1 cellular context compared by ENCODE assay signal in genomic region chr7:48088559-48089414, GRCh38.
TF ChIP-seq lines count a peak whose summit lies in the region.

Gene UPP1, plus strand, starts transcription at chr7:48089265. Its CDS starts 5,519 bp downstream, at chr7:48094784.

TF ChIP-seq in HepG2, 621 proteins besides CTCF, POLR2A, EP300 and RAD21 (continued from another document and continues in another):
- TF ChIP-seq ZNF710 (CRISPR knock-in tag; IDR thresholded peaks at IDR 0.05; ENCODE audit: borderline replicate concordance) = 0 out of 2 replicates have a peak, but pooled peaks have one; percentile 53
- TF ChIP-seq FOXP1 (IDR thresholded peaks at IDR 0.05) = no peak
- TF ChIP-seq FOXP1 (CRISPR knock-in tag; IDR thresholded peaks at IDR 0.05) = no peak
- no peak for TF ChIP-seq TOE1 (CRISPR knock-in tag; IDR thresholded peaks at IDR 0.05)
- no peak for TF ChIP-seq TP53 (CRISPR knock-in tag; conservative IDR thresholded peaks at IDR 0.05)
- TF ChIP-seq NR3C1 (CRISPR knock-in tag; IDR thresholded peaks at IDR 0.05) = no peak
- no peak for TF ChIP-seq NR0B2 (CRISPR knock-in tag; IDR thresholded peaks at IDR 0.05)
- no peak for TF ChIP-seq ZNF543 (CRISPR knock-in tag; IDR thresholded peaks at IDR 0.05)
- TF ChIP-seq THRA (CRISPR knock-in tag; IDR thresholded peaks at IDR 0.05; ENCODE audit: borderline replicate concordance) = no peak
- no peak for TF ChIP-seq ZFP62 (CRISPR knock-in tag; IDR thresholded peaks at IDR 0.05)
- TF ChIP-seq FOXO1 (CRISPR knock-in tag; IDR thresholded peaks at IDR 0.05) = no peak
- no peak for TF ChIP-seq PAF1 (CRISPR knock-in tag; IDR thresholded peaks at IDR 0.05)
- TF ChIP-seq ZNF709 (CRISPR knock-in tag; IDR thresholded peaks at IDR 0.05) = no peak
- no peak for TF ChIP-seq NFIC (IDR thresholded peaks at IDR 0.05; ENCODE audit: low read length)
- TF ChIP-seq MXD3 (CRISPR knock-in tag; IDR thresholded peaks at IDR 0.05) = 0 out of 2 replicates have a peak, but pooled peaks have one; percentile 13
- TF ChIP-seq SAP130 (CRISPR knock-in tag; IDR thresholded peaks at IDR 0.05; ENCODE audit: low read depth) = peak; percentile 75
- 0 out of 2 replicates have a peak, but pooled peaks have one; percentile 37 for TF ChIP-seq STAT5B (CRISPR knock-in tag; IDR thresholded peaks at IDR 0.05)
- TF ChIP-seq SUZ12 (IDR thresholded peaks at IDR 0.05; ENCODE audit: low read depth, low read length) = no peak
- peak; percentile 56; the same call in 1 of the 2 replicates for TF ChIP-seq GABPB1 (CRISPR knock-in tag; IDR thresholded peaks at IDR 0.05)
- TF ChIP-seq ZNF101 (CRISPR knock-in tag; IDR thresholded peaks at IDR 0.05; ENCODE audit: borderline replicate concordance, low read depth) = no peak
- TF ChIP-seq NR2F6 (IDR thresholded peaks at IDR 0.05) = peak; percentile 60; the same call in 1 of the 2 replicates
- TF ChIP-seq NR2F6 (CRISPR knock-in tag; IDR thresholded peaks at IDR 0.05) = no peak; the same call in 1 of the 2 replicates
- TF ChIP-seq FOXP4 (CRISPR knock-in tag; IDR thresholded peaks at IDR 0.05) = peak; percentile 29
- TF ChIP-seq PRMT3 (CRISPR knock-in tag; IDR thresholded peaks at IDR 0.05; ENCODE audit: borderline replicate concordance, low read depth) = no peak
- TF ChIP-seq ATF6 (CRISPR knock-in tag; conservative IDR thresholded peaks at IDR 0.05) = no peak
- TF ChIP-seq ZNF121 (CRISPR knock-in tag; IDR thresholded peaks at IDR 0.05) = 0 out of 2 replicates have a peak, but pooled peaks have one; percentile 15
- TF ChIP-seq ZNF670 (CRISPR knock-in tag; IDR thresholded peaks at IDR 0.05; ENCODE audit: borderline replicate concordance) = no peak; the same call in 1 of the 2 replicates
- no peak for TF ChIP-seq FOXK1 (CRISPR knock-in tag; IDR thresholded peaks at IDR 0.05; ENCODE audit: borderline replicate concordance, low read depth)
- no peak for TF ChIP-seq LCORL (IDR thresholded peaks at IDR 0.05)
- peak; percentile 78 for TF ChIP-seq LCORL (CRISPR knock-in tag; IDR thresholded peaks at IDR 0.05)
- TF ChIP-seq ZNF552 (CRISPR knock-in tag; IDR thresholded peaks at IDR 0.05; ENCODE audit: borderline replicate concordance) = no peak; the same call in 1 of the 2 replicates
- peak; percentile 54; the same call in 1 of the 2 replicates for TF ChIP-seq KMT2A (CRISPR knock-in tag; IDR thresholded peaks at IDR 0.05)
- TF ChIP-seq THAP7 (CRISPR knock-in tag; IDR thresholded peaks at IDR 0.05) = peak; percentile 73; the same call in 1 of the 2 replicates
- no peak for TF ChIP-seq ZXDC (CRISPR knock-in tag; IDR thresholded peaks at IDR 0.05)
- TF ChIP-seq PCBP1 (IDR thresholded peaks at IDR 0.05; ENCODE audit: borderline replicate concordance, low read depth, low read length) = 0 out of 2 replicates have a peak, but pooled peaks have one; percentile 67
- no peak for TF ChIP-seq JDP2 (CRISPR knock-in tag; IDR thresholded peaks at IDR 0.05; ENCODE audit: borderline replicate concordance)
- TF ChIP-seq ZNF609 (CRISPR knock-in tag; IDR thresholded peaks at IDR 0.05; ENCODE audit: borderline replicate concordance) = peak; percentile 66
- TF ChIP-seq ZNF576 (CRISPR knock-in tag; IDR thresholded peaks at IDR 0.05) = no peak
- TF ChIP-seq NONO (IDR thresholded peaks at IDR 0.05) = no peak
- TF ChIP-seq NONO (CRISPR knock-in tag; conservative IDR thresholded peaks at IDR 0.05) = no peak; the same call in 1 of the 2 replicates
- no peak for TF ChIP-seq YY1 (IDR thresholded peaks at IDR 0.05; ENCODE audit: insufficient read depth, insufficient replicate concordance, low read depth, low read length)
- no peak for TF ChIP-seq ATF1 (CRISPR knock-in tag; IDR thresholded peaks at IDR 0.05)
- TF ChIP-seq ZNF281 (CRISPR knock-in tag; IDR thresholded peaks at IDR 0.05; ENCODE audit: borderline replicate concordance) = no peak
